Comparison of ENCODE assay signal across 10 cellular contexts in the genomic region with DNA sequence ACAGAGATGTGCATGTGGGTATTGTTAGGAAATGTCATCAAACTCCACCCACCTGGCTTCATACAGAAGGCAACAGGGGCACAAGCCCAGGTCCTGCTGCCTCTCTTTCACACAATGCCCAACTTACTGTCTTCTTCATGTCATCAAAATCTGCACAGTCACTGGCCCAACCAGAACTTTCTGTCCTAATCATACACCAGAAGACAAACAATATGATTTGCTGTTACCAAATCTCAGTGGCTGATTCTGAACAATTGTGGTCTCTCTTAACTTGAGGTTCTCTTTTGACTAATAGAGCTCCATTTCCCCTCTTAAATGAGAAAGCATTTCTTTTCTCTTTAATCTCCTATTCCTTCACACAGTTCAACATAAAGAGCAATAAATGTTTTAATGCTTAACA. TPM values are rescaled to one million over a fixed set of nuclear protein-coding genes. Genes with fewer than 3 reads are reported as not detected.
"Had no signal": no experiment of that assay in that cellular context is flagged by ENCODE, and none has a peak within 500 bp of the region (broad histone marks: within the 10 kb centered on the region; RNA-seq: fewer than 3 reads in every experiment).

No MANE protein-coding gene starts in this region.

- DNase-seq: H9, HCEC 1CT, KG1 had no signal

- ATAC-seq: GM23338, HepG2 had no signal

- H3K36me3 Mint-ChIP-seq: IgD-negative memory B cell had no signal

- H3K4me3 ChIP-seq: GM23338 had no signal

- H3K27ac ChIP-seq: HL-60 had no signal

- H3K4me3 Mint-ChIP-seq: GM23338, H9, IgD-negative memory B cell had no signal

- H3K4me1 Mint-ChIP-seq: IgD-negative memory B cell had no signal

- H3K27ac Mint-ChIP-seq: GM23338, H9, IgD-negative memory B cell had no signal

- H3K9me3 Mint-ChIP-seq: GM23338, H9 had no signal

- H2AFZ ChIP-seq: GM23338 had no signal

- FAIRE-seq: H1, H54, HepG2 had no signal

- H3K4me2 ChIP-seq: GM23338 had no signal

RNA-seq across cellular contexts. Expression of gene HSD3B2, which starts 7.7 kb away (rescaled TPM):
- total RNA-seq: GM23338, H1, H9, HepG2, HT1080 had no signal
- polyA plus RNA-seq: GM23338, H1, IgD-negative memory B cell had no signal

RNA-seq across cellular contexts. Expression of gene HAO2, which starts 54.0 kb away (rescaled TPM):
- total RNA-seq: GM23338, H1, HT1080 had no signal
- polyA plus RNA-seq: GM23338, H1, IgD-negative memory B cell had no signal
